ENCODE assay signal across 37 cellular contexts in the genomic region with DNA sequence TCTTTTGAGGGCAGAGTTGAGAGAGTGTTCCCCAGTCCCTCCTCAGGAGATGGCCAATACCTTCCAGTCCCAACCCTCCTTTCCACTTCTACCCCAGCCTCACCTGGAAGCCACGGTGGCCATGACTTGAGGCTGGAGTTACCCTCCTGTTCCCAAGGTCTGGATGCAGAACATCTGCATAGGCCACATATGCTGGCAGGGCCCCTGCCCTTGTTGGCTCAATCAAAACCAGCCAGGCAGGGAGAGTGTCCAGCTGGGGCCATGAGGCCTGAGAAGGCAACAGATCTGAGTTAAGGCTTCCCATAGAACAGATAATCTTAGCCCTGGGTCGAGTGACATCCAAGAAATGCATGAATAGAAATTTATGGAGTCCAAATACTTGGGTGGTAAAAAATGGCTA. TPM values are rescaled to one million over a fixed set of nuclear protein-coding genes. Genes with fewer than 3 reads are reported as not detected.
"Had no signal": no experiment of that assay in that cellular context is flagged by ENCODE, and none has a peak within 500 bp of the region (broad histone marks: within the 10 kb centered on the region; RNA-seq: fewer than 3 reads in every experiment).

No MANE protein-coding gene starts in this region.

- H3K4me3 ChIP-seq: MG63 had no signal

- DNase-seq: Karpas-422, Kasumi-1, MG63, MM.1S, MV-4-11, NCI-H1048, NCI-H1092, NCI-H1092 treated with DMSO at 0.1 percent for 48 hours, NCI-H1105, NCI-H1105 treated with DMSO at 0.1 percent for 48 hours, NCI-H1417, NCI-H1417 treated with DMSO at 0.1 percent for 48 hours, NCI-H1436, NCI-H1436 treated with DMSO at 0.1 percent for 48 hours, NCI-H146, NCI-H1694, NCI-H1694 treated with DMSO at 0.1 percent for 48 hours, NCI-H187, NCI-H187 treated with DMSO at 0.1 percent for 48 hours, NCI-H1930, NCI-H2029, NCI-H2029 treated with DMSO at 0.1 percent for 48 hours, NCI-H2081, NCI-H2081 treated with DMSO at 0.1 percent for 48 hours, NCI-H2107, NCI-H2171, NCI-H2171 treated with DMSO at 0.1 percent for 48 hours, NCI-H2227 treated with DMSO at 0.1 percent for 48 hours, NCI-H226, NCI-H345, NCI-H446, NCI-H446 treated with DMSO at 0.1 percent for 48 hours, NCI-H510A, NCI-H510A treated with DMSO at 0.1 percent for 48 hours, NCI-H524 had no signal

- H3K27me3 ChIP-seq: MG63 had no signal

- H3K36me3 ChIP-seq: MG63 had no signal

RNA-seq across cellular contexts. Expression of a gene that starts 23.6 kb away (rescaled TPM):
- total RNA-seq: LHCN-M2, NCI-H460 had no signal
